ENCODE assay signal across 24 cellular contexts in the genomic region with DNA sequence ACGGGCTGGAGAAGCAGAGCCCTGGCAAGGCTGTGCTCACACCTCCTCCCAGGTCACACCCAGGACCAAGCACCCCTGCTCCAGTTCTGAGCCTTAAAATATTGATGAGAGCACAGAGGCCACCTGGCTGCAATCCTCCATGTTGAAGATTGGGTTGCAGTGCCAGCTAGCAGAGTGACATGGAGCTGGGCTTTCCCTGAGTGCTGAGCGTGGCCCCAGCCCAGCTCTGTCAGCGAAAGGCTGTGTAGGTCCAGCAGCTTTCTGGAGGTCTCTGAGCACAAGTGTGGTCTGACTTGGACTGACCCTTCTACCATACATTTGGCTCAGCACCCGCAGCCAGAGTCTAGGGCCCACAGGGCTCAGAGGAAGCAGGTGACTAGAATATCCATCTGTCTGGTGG. TPM values are rescaled to one million over a fixed set of nuclear protein-coding genes. Genes with fewer than 3 reads are reported as not detected.
DNase-seq lines count a peak whose midpoint lies in the region; ATAC-seq, FAIRE-seq and TF ChIP-seq lines count a peak whose summit lies in the region.
"Had no signal": no experiment of that assay in that cellular context is flagged by ENCODE, and none has a peak within 500 bp of the region (broad histone marks: within the 10 kb centered on the region; RNA-seq: fewer than 3 reads in every experiment).

No MANE protein-coding gene starts in this region.

- TF ChIP-seq CTCF in HepG2 (CRISPR knock-in tag; IDR thresholded peaks at IDR 0.05) (no peak), right lobe of liver (IDR thresholded peaks at IDR 0.05) (no peak), PC-9 (conservative IDR thresholded peaks at IDR 0.05) (no peak), mesothelial cell of epicardium (IDR thresholded peaks at IDR 0.05; ENCODE audit: unreplicated experiment) (no peak), Calu3 (IDR thresholded peaks at IDR 0.05; ENCODE audit: unreplicated experiment) (no peak)

- no peak overlapping the region for H3K4me3 Mint-ChIP-seq in mesothelial cell of epicardium
- no peak overlapping the region for H3K4me3 Mint-ChIP-seq in activated CD8-positive, alpha-beta T cell treated with anti-CD3 and anti-CD28 coated beads, Interleukin-2, amount 10 ng/mL, durations not matched to agents 7 days and 5 days
- H3K4me3 Mint-ChIP-seq in Calu3 (ENCODE audit: low read depth, unreplicated experiment) = no peak overlapping the region
- H3K4me3 Mint-ChIP-seq: CD14-positive monocyte had no signal

- H3K4me3 ChIP-seq in HepG2 (replicated peaks in 1 of 3; ENCODE audit: insufficient read depth in 1 of 3, low read depth in 2 of 3, low read length in 3 of 3) (no peak overlapping the region), right lobe of liver (no peak overlapping the region), PC-9 (no peak overlapping the region)
- H3K4me3 ChIP-seq: GM23248, SK-N-MC had no signal

- peaks cover 19% of the 10 kb centered on the region for H3K79me2 ChIP-seq in HepG2 (ENCODE audit: insufficient read depth, low read length)
- peaks cover 21% of the 10 kb centered on the region for H3K79me2 ChIP-seq in PC-9 (ENCODE audit: low read depth)

- ATAC-seq in HepG2 (no peak), right lobe of liver (no peak)
- no peak for ATAC-seq in activated CD8-positive, alpha-beta T cell treated with anti-CD3 and anti-CD28 coated beads, Interleukin-2, amount 10 ng/mL, durations not matched to agents 7 days and 5 days

- H4K20me1 ChIP-seq in HepG2 (ENCODE audit: insufficient read depth, low read length) = peaks cover 3% of the 10 kb centered on the region; the same call in 1 of the 2 replicates
- H4K20me1 ChIP-seq in PC-9 (ENCODE audit: insufficient read depth) = peaks cover 2% of the 10 kb centered on the region

- no peak for TF ChIP-seq EP300 in HepG2 (IDR thresholded peaks at IDR 0.05; ENCODE audit: low read depth in 2 of 2, low read length in 2 of 2)
- TF ChIP-seq EP300 in HepG2 (CRISPR knock-in tag; IDR thresholded peaks at IDR 0.05; ENCODE audit: borderline replicate concordance) = no peak

- no peak for DNase-seq in HepG2 (ENCODE audit: low spot score)
- no peak for DNase-seq in right lobe of liver
- no peak for DNase-seq in PC-9
- DNase-seq in mesothelial cell of epicardium (ENCODE audit: low spot score in 2 of 2, unreplicated experiment in 2 of 2) = no peak
- no peak for DNase-seq in activated CD8-positive, alpha-beta T cell treated with anti-CD3 and anti-CD28 coated beads, Interleukin-2, amount 10 ng/mL, durations not matched to agents 7 days and 5 days
- no peak for DNase-seq in occipital lobe (lab: John Stamatoyannopoulos, UW)
- DNase-seq in Calu3 = no peak
- no peak for DNase-seq in LoVo (ENCODE audit: low spot score)
- DNase-seq: EL, GF-D8, GM23248, MV-4-11, NCI-H1105 treated with DMSO at 0.1 percent for 48 hours, NCI-H2081 treated with DMSO at 0.1 percent for 48 hours, NCI-H2171 treated with DMSO at 0.1 percent for 48 hours, NCI-H446, NCI-H526, RPMI8226, SHP77 treated with DMSO at 0.1 percent for 48 hours, SW 1271 had no signal

- peaks cover 68% of the 10 kb centered on the region for H3F3A ChIP-seq in PC-9 (ENCODE audit: insufficient read depth, low read depth)

- no peak for FAIRE-seq in HepG2 (lab: Jason Lieb, UNC)
- FAIRE-seq: A204.1 had no signal

- no CpG with 5 or more reads among the region's 4 CpGs for WGBS in HepG2 (ENCODE audit: low lambda C conversion rate)
- WGBS in right lobe of liver (ENCODE audit: insufficient coverage, low coverage, low lambda C conversion rate, missing lambda C conversion rate) = no CpG with 5 or more reads among the region's 4 CpGs

- TF ChIP-seq POLR2A in HepG2 (IDR thresholded peaks at IDR 0.05; ENCODE audit: insufficient read depth in 1 of 2, low read depth in 2 of 2, low read length in 2 of 2) = no peak
- no peak for TF ChIP-seq POLR2A in right lobe of liver (IDR thresholded peaks at IDR 0.05)

- H3K9me3 ChIP-seq in HepG2 (ENCODE audit: low read length) (no peaks in the 10 kb centered on the region), right lobe of liver (no peaks in the 10 kb centered on the region), PC-9 (ENCODE audit: insufficient read depth, low read depth) (no peaks in the 10 kb centered on the region)

- TF ChIP-seq RAD21 in HepG2 (CRISPR knock-in tag; IDR thresholded peaks at IDR 0.05) = no peak

- BruUV-seq in HepG2 (replicated peaks; lab: Mats Ljungman, UMichigan) (no TSS peak), PC-9 (replicated peaks; lab: Mats Ljungman, UMichigan) (no TSS peak), Calu3 (replicated peaks; lab: Mats Ljungman, UMichigan) (no TSS peak)

- H3K27ac ChIP-seq in HepG2 (ENCODE audit: extremely low read length, insufficient read depth, low read length) = peak overlapping the region; percentile 58
- H3K27ac ChIP-seq in right lobe of liver = no peak overlapping the region
- H3K27ac ChIP-seq in PC-9 = peak overlapping the region; percentile 97
- H3K27ac ChIP-seq: GM23248, KMS-11, SK-N-MC had no signal

- in situ Hi-C loops in HepG2 (cut with HindIII; ENCODE audit: extremely low pct_ligation_motif_present, low pct_unique_long_range_greater_than_20kb) = no loop called here

- H3K27me3 Mint-ChIP-seq in mesothelial cell of epicardium (ENCODE audit: low read depth) (no peaks in the 10 kb centered on the region), Calu3 (ENCODE audit: unreplicated experiment) (no peaks in the 10 kb centered on the region)
- H3K27me3 Mint-ChIP-seq in activated CD8-positive, alpha-beta T cell treated with anti-CD3 and anti-CD28 coated beads, Interleukin-2, amount 10 ng/mL, durations not matched to agents 7 days and 5 days (ENCODE audit: low read depth) = peaks cover 20% of the 10 kb centered on the region

- H3K4me2 ChIP-seq in HepG2 (ENCODE audit: low read depth, low read length) = no peak overlapping the region
- H3K4me2 ChIP-seq in PC-9 = peak overlapping the region; percentile 100
- H3K4me2 ChIP-seq: KMS-11 had no signal

- no peaks in the 10 kb centered on the region for H3K9me2 ChIP-seq in PC-9 (ENCODE audit: insufficient read depth)

- no peaks in the 10 kb centered on the region; a peak in 1 of 5 replicates for H3K27me3 ChIP-seq in HepG2 (ENCODE audit: control insufficient read depth in 1 of 2, insufficient read depth in 2 of 2, low read length in 2 of 2)
- no peaks in the 10 kb centered on the region for H3K27me3 ChIP-seq in right lobe of liver
- no peaks in the 10 kb centered on the region for H3K27me3 ChIP-seq in PC-9 (ENCODE audit: insufficient read depth, low read depth)

- intact Hi-C loops in HepG2 (cut with micrococcal nuclease; ENCODE audit: unreplicated experiment) = no loop called here
- intact Hi-C loops in right lobe of liver (cut with DNase I) = no loop called here
- intact Hi-C loops in PC-9 (cut with micrococcal nuclease; ENCODE audit: unreplicated experiment) = no loop called here
- intact Hi-C loops in Calu3 (cut with micrococcal nuclease; ENCODE audit: unreplicated experiment) = no loop called here

- no peaks in the 10 kb centered on the region for H3K9me3 Mint-ChIP-seq in mesothelial cell of epicardium
- H3K9me3 Mint-ChIP-seq in activated CD8-positive, alpha-beta T cell treated with anti-CD3 and anti-CD28 coated beads, Interleukin-2, amount 10 ng/mL, durations not matched to agents 7 days and 5 days (ENCODE audit: insufficient read depth) = no peaks in the 10 kb centered on the region
- H3K9me3 Mint-ChIP-seq in Calu3 (ENCODE audit: low read depth, unreplicated experiment) = peaks cover 5% of the 10 kb centered on the region

- H3K4me1 Mint-ChIP-seq in mesothelial cell of epicardium = peaks cover 42% of the 10 kb centered on the region
- peaks cover 6% of the 10 kb centered on the region for H3K4me1 Mint-ChIP-seq in activated CD8-positive, alpha-beta T cell treated with anti-CD3 and anti-CD28 coated beads, Interleukin-2, amount 10 ng/mL, durations not matched to agents 7 days and 5 days (ENCODE audit: low read depth)
- peaks cover 52% of the 10 kb centered on the region for H3K4me1 Mint-ChIP-seq in Calu3 (ENCODE audit: low read depth, unreplicated experiment)

- H3K36me3 ChIP-seq in HepG2 (replicated peaks in 1 of 2; ENCODE audit: control insufficient read depth in 1 of 2, insufficient read depth in 2 of 2, low read length in 2 of 2) (no peaks in the 10 kb centered on the region), right lobe of liver (no peaks in the 10 kb centered on the region), PC-9 (ENCODE audit: low read depth) (no peaks in the 10 kb centered on the region)

- no peak overlapping the region for H2AFZ ChIP-seq in HepG2 (ENCODE audit: low read length)
- no peak overlapping the region for H2AFZ ChIP-seq in PC-9
- H2AFZ ChIP-seq: GM23248 had no signal

- H3K36me3 Mint-ChIP-seq in mesothelial cell of epicardium (no peaks in the 10 kb centered on the region), Calu3 (ENCODE audit: insufficient read depth, unreplicated experiment) (peaks cover 40% of the 10 kb centered on the region)
- no peaks in the 10 kb centered on the region for H3K36me3 Mint-ChIP-seq in activated CD8-positive, alpha-beta T cell treated with anti-CD3 and anti-CD28 coated beads, Interleukin-2, amount 10 ng/mL, durations not matched to agents 7 days and 5 days (ENCODE audit: low read depth)

- POLR2A ChIA-PET in HepG2 (lab: Yijun Ruan, JAX) = interaction anchor here (2.0 to 7.6 kb wide), 3 partner anchors 13 to 87 kb away, joined by 9 to 196 read pairs (median 17); partner anchors contain the start of gene TCIRG1
- POLR2A ChIA-PET in PC-9 (lab: Charles Lee; ENCODE audit: unreplicated experiment) = interaction anchor here (0.7 kb wide), 1 partner anchor 115 kb away, joined by 4 read pairs; no protein-coding TSS in a partner anchor
- POLR2A ChIA-PET in activated CD8-positive, alpha-beta T cell treated with anti-CD3 and anti-CD28 coated beads, Interleukin-2, amount 10 ng/mL, durations not matched to agents 7 days and 5 days (lab: Charles Lee) = no interaction called here

- CTCF ChIA-PET in HepG2 (lab: Yijun Ruan, JAX; ENCODE audit: low intra/inter-chr PET ratio, low total read pairs) (no interaction called here), PC-9 (lab: Charles Lee) (interaction anchor here (0.5 to 0.6 kb wide), 2 partner anchors 14 to 27 kb away, joined by 3 to 8 read pairs; no protein-coding TSS in a partner anchor), Calu3 (lab: Charles Lee) (interaction anchor here (0.6 to 1.5 kb wide), 2 partner anchors 21 to 85 kb away, joined by 4 to 5 read pairs; no protein-coding TSS in a partner anchor)
- CTCF ChIA-PET in activated CD8-positive, alpha-beta T cell treated with anti-CD3 and anti-CD28 coated beads, Interleukin-2, amount 10 ng/mL, durations not matched to agents 7 days and 5 days (lab: Charles Lee) = no interaction called here

- H3K4me1 ChIP-seq in HepG2 (ENCODE audit: insufficient read depth, low read length) = peaks cover 77% of the 10 kb centered on the region
- peaks cover 0 to 45% (median 24%) of the 10 kb centered on the region in 4 donors for H3K4me1 ChIP-seq in right lobe of liver
- H3K4me1 ChIP-seq in PC-9 (replicated peaks; ENCODE audit: insufficient read depth) = peaks cover 78% of the 10 kb centered on the region

- H3K27ac Mint-ChIP-seq in mesothelial cell of epicardium = peak overlapping the region; percentile 43
- H3K27ac Mint-ChIP-seq in activated CD8-positive, alpha-beta T cell treated with anti-CD3 and anti-CD28 coated beads, Interleukin-2, amount 10 ng/mL, durations not matched to agents 7 days and 5 days = no peak overlapping the region
- H3K27ac Mint-ChIP-seq in Calu3 (ENCODE audit: unreplicated experiment) = no peak overlapping the region
- H3K27ac Mint-ChIP-seq: CD14-positive monocyte had no signal

- peak overlapping the region; percentile 16; the same call in 1 of the 2 replicates for H3K9ac ChIP-seq in HepG2 (ENCODE audit: insufficient read depth, low read depth, low read length)
- H3K9ac ChIP-seq: GM23248, KMS-11 had no signal

RNA-seq across cellular contexts. Expression of gene CHKA, which starts 4.0 kb away (rescaled TPM):
- 83.6 and 92.7 TPM in 2 replicates for total RNA-seq in HepG2 (2016; rRNA removed; fragmentation: Illumina TruSeq; extraction: Trizol)
- total RNA-seq in HepG2 (2016; cell fraction: cytosol; rRNA removed; fragmentation: Illumina TruSeq; extraction: Trizol; ENCODE audit: low read depth) = 19.2 and 23.2 TPM in 2 replicates
- 87.5 and 87.8 TPM in 2 replicates for total RNA-seq in HepG2 (2016; cell fraction: insoluble cytoplasmic fraction; rRNA removed; fragmentation: Illumina TruSeq; extraction: Trizol)
- total RNA-seq in HepG2 (2016; cell fraction: membrane; rRNA removed; fragmentation: Illumina TruSeq; extraction: Trizol) = 52.5 and 57.2 TPM in 2 replicates
- total RNA-seq in HepG2 (2016; cell fraction: nucleus; rRNA removed; fragmentation: Illumina TruSeq; extraction: Trizol) = 127 and 148 TPM in 2 replicates
- 61.1 and 71.6 TPM in 2 replicates for polyA plus RNA-seq in HepG2 (2011; rRNA removed)
- polyA plus RNA-seq in HepG2 (2011; cell fraction: cytosol; rRNA removed) = 53.1 and 55.7 TPM in 2 replicates
- polyA plus RNA-seq in HepG2 (2011; cell fraction: nucleus; rRNA removed) = 87.9 and 97.8 TPM in 2 replicates
- polyA plus RNA-seq in HepG2 (2012) = 57.3 and 69.6 TPM in 2 replicates
- polyA plus RNA-seq in HepG2 (2016; cell fraction: cytosol; fragmentation: Illumina TruSeq; extraction: Trizol; ENCODE audit: low read depth) = 17.1 and 18.4 TPM in 2 replicates
- polyA plus RNA-seq in HepG2 (2016; cell fraction: insoluble cytoplasmic fraction; fragmentation: Illumina TruSeq; extraction: Trizol; ENCODE audit: low read depth) = 91.8 and 101 TPM in 2 replicates
- 34.6 and 36.0 TPM in 2 replicates for polyA plus RNA-seq in HepG2 (2016; cell fraction: membrane; fragmentation: Illumina TruSeq; extraction: Trizol; ENCODE audit: low read depth)
- polyA plus RNA-seq in HepG2 (2016; cell fraction: nucleus; fragmentation: Illumina TruSeq; extraction: Trizol; ENCODE audit: insufficient read depth, low read depth) = 309 and 329 TPM in 2 replicates
- polyA minus RNA-seq in HepG2 (2011; rRNA and poly(A)+ RNA removed; ENCODE audit: low replicate concordance) = 46.2 and 97.9 TPM in 2 replicates
- polyA minus RNA-seq in HepG2 (2011; cell fraction: cytosol; rRNA and poly(A)+ RNA removed) = 41.1 and 41.4 TPM in 2 replicates
- 84.0 and 96.3 TPM in 2 replicates for polyA minus RNA-seq in HepG2 (2011; cell fraction: nucleus; rRNA and poly(A)+ RNA removed)
- 10 to 100 TPM; 15.1 to 35.8 (median 28.5) TPM for total RNA-seq in right lobe of liver
- 84.2 and 90.5 TPM in 2 replicates for total RNA-seq in PC-9 (2021)
- 71.8 to 74.4 TPM (median 72.8 TPM) in 3 replicates for total RNA-seq in mesothelial cell of epicardium
- total RNA-seq in activated CD8-positive, alpha-beta T cell treated with anti-CD3 and anti-CD28 coated beads, Interleukin-2, amount 10 ng/mL, durations not matched to agents 7 days and 5 days = 10 to 100 TPM; 14.4 to 14.5 TPM
- total RNA-seq in occipital lobe = 32.8 TPM
- total RNA-seq in Calu3 (2022) = 100 and 104 TPM in 2 replicates

Comparison
In these comparisons a context has a peak if more than half of its experiments do, and no peak if none do; other contexts are left out.
1. H3K27ac ChIP-seq: peak in HepG2 (single experiment) and PC-9 (single experiment); none in right lobe of liver (0 of 3).
2. CTCF ChIA-PET loops: an anchor here in PC-9 (0.5 to 0.6 kb wide) and Calu3 (0.6 to 1.5 kb wide); none called in HepG2 and activated CD8-positive, alpha-beta T cell treated with anti-CD3 and anti-CD28 coated beads, Interleukin-2, amount 10 ng/mL, durations not matched to agents 7 days and 5 days.